In the genomic region with DNA sequence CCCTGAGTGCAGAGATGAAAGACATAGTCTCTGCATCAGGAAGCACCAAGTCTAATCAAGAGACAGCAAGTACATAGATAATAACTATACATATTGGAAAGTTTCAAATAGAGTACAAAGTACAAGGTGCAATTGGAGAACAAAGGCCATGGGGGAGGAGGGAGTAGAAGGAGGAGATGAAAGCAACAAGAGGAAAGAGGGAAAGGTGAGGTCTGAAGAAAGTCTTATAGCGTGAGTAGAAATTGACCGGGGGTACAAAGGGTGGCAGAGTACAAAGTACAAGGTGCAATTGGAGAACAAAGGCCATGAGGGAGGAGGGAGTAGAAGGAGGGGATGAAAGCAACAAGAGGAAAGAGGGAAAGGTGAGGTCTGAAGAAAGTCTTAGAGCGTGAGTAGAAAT, we compare ENCODE assay signal across 12 cellular contexts.
DNase-seq lines count a peak whose midpoint lies in the region; ATAC-seq and TF ChIP-seq lines count a peak whose summit lies in the region.
"Had no signal": no experiment of that assay in that cellular context is flagged by ENCODE, and none has a peak within 500 bp of the region (broad histone marks: within the 10 kb centered on the region; RNA-seq: fewer than 3 reads in every experiment).

No MANE protein-coding gene starts in this region.

- peak; percentile 44 for DNase-seq in colonic mucosa
- no peak for DNase-seq in NCI-H226
- no peak for DNase-seq in GDM1 (lab: John Stamatoyannopoulos, UW)
- DNase-seq: C1 segment of cervical spinal cord; CD4-positive, alpha-beta T cell; DMS79; HFFc6 had no signal

- H3K9ac ChIP-seq in colonic mucosa (ENCODE audit: low read depth in 2 of 2, low read length in 2 of 2) (no peak overlapping the region), liver (ENCODE audit: low read depth in 1 of 2, low read length in 2 of 2) (no peak overlapping the region), parathyroid adenoma (no peak overlapping the region)

- CTCF ChIA-PET in HEK293 (lab: Yijun Ruan, JAX), result interaction anchor here (0.7 kb wide), 1 partner anchor 689 kb away, joined by 3 read pairs; no protein-coding TSS in a partner anchor

- TF ChIP-seq CTCF in HEK293 (tag by site-specific recombination; IDR thresholded peaks at IDR 0.05), result no peak
- no peak for TF ChIP-seq CTCF in colonic mucosa (IDR thresholded peaks at IDR 0.05)
- TF ChIP-seq CTCF in liver (IDR thresholded peaks at IDR 0.05; ENCODE audit: low read depth, low read length, missing input control), result no peak
- TF ChIP-seq CTCF in parathyroid adenoma (IDR thresholded peaks at IDR 0.05), result no peak

- ATAC-seq in GM21423 (IDR thresholded peaks at IDR 0.05; ENCODE audit: unreplicated experiment), result no peak

- POLR2A ChIA-PET in HEK293 (lab: Yijun Ruan, JAX), result no interaction called here

- intact Hi-C loops in colonic mucosa (cut with DNase I), result no loop called here

- WGBS in liver, result 63% methylated on average over 3 of the region's 3 CpGs

- H3K79me2 ChIP-seq in parathyroid adenoma, result no peaks in the 10 kb centered on the region

- H2AFZ ChIP-seq in parathyroid adenoma, result peak overlapping the region; percentile 38

- H3K4me3 ChIP-seq in HEK293 (ENCODE audit: low read depth, low read length) (no peak overlapping the region), colonic mucosa (no peak overlapping the region), liver (ENCODE audit: low read depth in 1 of 3, low read length in 3 of 3) (no peak overlapping the region), parathyroid adenoma (ENCODE audit: low read depth, low read length) (no peak overlapping the region)
- H3K4me3 ChIP-seq: HAP-1 had no signal

- H3K9me3 ChIP-seq in HEK293 (ENCODE audit: control insufficient read depth, insufficient read depth, low read depth, low read length) (no peaks in the 10 kb centered on the region), colonic mucosa (no peaks in the 10 kb centered on the region), liver (ENCODE audit: control insufficient read depth in 4 of 4, low read length in 3 of 4) (no peaks in the 10 kb centered on the region), parathyroid adenoma (ENCODE audit: control insufficient read depth, low read length) (no peaks in the 10 kb centered on the region)
- H3K9me3 ChIP-seq: HAP-1 had no signal

- no peak overlapping the region for H3K27ac ChIP-seq in HEK293 (ENCODE audit: extremely low read depth, low read depth, low read length)
- H3K27ac ChIP-seq in colonic mucosa, result no peak overlapping the region
- H3K27ac ChIP-seq in liver (ENCODE audit: low read depth in 1 of 2, low read length in 2 of 2), result no peak overlapping the region
- H3K27ac ChIP-seq in parathyroid adenoma, result peak overlapping the region; percentile 86

- no peak overlapping the region for H3K4me2 ChIP-seq in parathyroid adenoma (ENCODE audit: low read length)

- H3K27me3 ChIP-seq in colonic mucosa (no peaks in the 10 kb centered on the region), liver (ENCODE audit: control insufficient read depth in 4 of 4, insufficient read depth in 4 of 4, low read length in 3 of 4) (no peaks in the 10 kb centered on the region), parathyroid adenoma (ENCODE audit: control insufficient read depth, insufficient read depth, low read length) (no peaks in the 10 kb centered on the region)

- H3K4me1 ChIP-seq in HEK293 (ENCODE audit: control insufficient read depth, insufficient read depth, low read length), result no peaks in the 10 kb centered on the region
- H3K4me1 ChIP-seq in colonic mucosa, result no peaks in the 10 kb centered on the region
- no peaks in the 10 kb centered on the region for H3K4me1 ChIP-seq in liver (ENCODE audit: control insufficient read depth in 4 of 4, insufficient read depth in 4 of 4, low read length in 3 of 4)
- H3K4me1 ChIP-seq in parathyroid adenoma, result peaks cover 12% of the 10 kb centered on the region
- H3K4me1 ChIP-seq: HAP-1 had no signal

- H3K36me3 ChIP-seq in HEK293 (ENCODE audit: control insufficient read depth in 2 of 2, insufficient read depth in 1 of 2, low read length in 2 of 2) (no peaks in the 10 kb centered on the region), colonic mucosa (no peaks in the 10 kb centered on the region), liver (ENCODE audit: control insufficient read depth in 4 of 4, insufficient read depth in 3 of 4, low read depth in 1 of 4, low read length in 3 of 4) (no peaks in the 10 kb centered on the region), parathyroid adenoma (ENCODE audit: control insufficient read depth, insufficient read depth, low read length) (no peaks in the 10 kb centered on the region)
- H3K36me3 ChIP-seq: HAP-1 had no signal

- TF ChIP-seq RAD21 in liver (IDR thresholded peaks at IDR 0.05), result no peak

TF ChIP-seq in HEK293, 187 proteins besides CTCF, POLR2A, EP300 and RAD21:
- TF ChIP-seq ZNF394 (tag by site-specific recombination; IDR thresholded peaks at IDR 0.05; ENCODE audit: borderline replicate concordance) (no peak), ZNF433 (tag by site-specific recombination; IDR thresholded peaks at IDR 0.05; ENCODE audit: low read depth) (no peak), ZFP3 (tag by site-specific recombination; IDR thresholded peaks at IDR 0.05; ENCODE audit: low read depth) (no peak), ZNF596 (tag by site-specific recombination; IDR thresholded peaks at IDR 0.05) (no peak), PRDM1 (tag by site-specific recombination; IDR thresholded peaks at IDR 0.05) (peak; percentile 88), ZNF623 (tag by site-specific recombination; IDR thresholded peaks at IDR 0.05) (no peak), ZNF426 (tag by site-specific recombination; IDR thresholded peaks at IDR 0.05) (no peak), ZNF311 (tag by site-specific recombination; IDR thresholded peaks at IDR 0.05; ENCODE audit: borderline replicate concordance) (no peak)
- TF ChIP-seq, protein P1, sequence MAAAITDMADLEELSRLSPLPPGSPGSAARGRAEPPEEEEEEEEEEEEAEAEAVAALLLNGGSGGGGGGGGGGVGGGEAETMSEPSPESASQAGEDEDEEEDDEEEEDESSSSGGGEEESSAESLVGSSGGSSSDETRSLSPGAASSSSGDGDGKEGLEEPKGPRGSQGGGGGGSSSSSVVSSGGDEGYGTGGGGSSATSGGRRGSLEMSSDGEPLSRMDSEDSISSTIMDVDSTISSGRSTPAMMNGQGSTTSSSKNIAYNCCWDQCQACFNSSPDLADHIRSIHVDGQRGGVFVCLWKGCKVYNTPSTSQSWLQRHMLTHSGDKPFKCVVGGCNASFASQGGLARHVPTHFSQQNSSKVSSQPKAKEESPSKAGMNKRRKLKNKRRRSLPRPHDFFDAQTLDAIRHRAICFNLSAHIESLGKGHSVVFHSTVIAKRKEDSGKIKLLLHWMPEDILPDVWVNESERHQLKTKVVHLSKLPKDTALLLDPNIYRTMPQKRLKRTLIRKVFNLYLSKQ (tag by site-specific recombination; IDR thresholded peaks at IDR 0.05; ENCODE audit: borderline replicate concordance), result no peak
TF ChIP-seq in HEK293: peak in this region for 1.

TF ChIP-seq in liver, 16 proteins besides CTCF, POLR2A, EP300 and RAD21:
- TF ChIP-seq HNF4G (IDR thresholded peaks at IDR 0.05) (no peak), HNF4A (conservative IDR thresholded peaks at IDR 0.05) (peak; percentile 32 to 71)
